Comparison of ENCODE assay signal across 18 cellular contexts in genomic region chr3:136181741-136182140, GRCh38.
"Had no signal": no experiment of that assay in that cellular context is flagged by ENCODE, and none has a peak within 500 bp of the region (broad histone marks: within the 10 kb centered on the region; RNA-seq: fewer than 3 reads in every experiment).

No MANE protein-coding gene starts in this region.

- H3K36me3 ChIP-seq: gastrocnemius medialis, right lobe of liver, spleen, upper lobe of left lung had no signal

- H3K9ac ChIP-seq: parathyroid adenoma had no signal

- H3K4me3 ChIP-seq: body of pancreas, gastrocnemius medialis, right lobe of liver, spleen, testis, upper lobe of left lung had no signal

- H3K27ac ChIP-seq: parathyroid adenoma, right lobe of liver, spleen, testis had no signal

- H3K9me3 ChIP-seq: body of pancreas, gastrocnemius medialis, right lobe of liver, spleen, testis, upper lobe of left lung had no signal

- H2AFZ ChIP-seq: parathyroid adenoma had no signal

- ATAC-seq: activated CD8-positive, alpha-beta T cell treated with anti-CD3 and anti-CD28 coated beads, Interleukin-2, amount 10 ng/mL, durations not matched to agents 7 days and 5 days; body of pancreas; gastrocnemius medialis; stimulated activated memory B cell treated with anti-CD40 and anti-IgM and Interleukin-4, amounts not matched to agents 10 μg/mL and 1 μg/mL and 100 μg/mL, for 72 hours had no signal

- H3K27me3 ChIP-seq: body of pancreas, gastrocnemius medialis, right lobe of liver, spleen, testis, upper lobe of left lung had no signal

- DNase-seq: activated CD4-positive, alpha-beta T cell treated with anti-CD3 and anti-CD28 coated beads, Interleukin-2, amount 10 ng/mL, durations not matched to agents 7 days and 5 days; activated CD8-positive, alpha-beta memory T cell treated with anti-CD3 and anti-CD28 coated beads, Interleukin-2, amount 50 U/mL, for 4 hours; activated CD8-positive, alpha-beta T cell treated with anti-CD3 and anti-CD28 coated beads, Interleukin-2, amount 10 ng/mL, durations not matched to agents 7 days and 5 days; activated naive CD4-positive, alpha-beta T cell treated with Interleukin-2 at 50 U/mL for 16 hours; body of pancreas; erythroblast; gastrocnemius medialis; head of caudate nucleus; mesendoderm; right lobe of liver; spleen; stimulated activated CD4-positive, alpha-beta T cell treated with anti-CD3 and anti-CD28 coated beads, Interleukin-4, amount 100 ng/mL, for 4 hours; T-helper 1 cell; T1000; testis; upper lobe of left lung had no signal
